1 cellular context compared by ENCODE assay signal in genomic region chr12:107760817-107761501, GRCh38.
A peak's percentile ranks its signal among the peaks of the same experiment; 100 is the strongest.
TF ChIP-seq lines count a peak whose summit lies in the region.

Gene PRDM4, minus strand, starts transcription at chr12:107761137. Its CDS starts 622 bp downstream, at chr12:107760515.

TF ChIP-seq in HepG2, 621 proteins besides CTCF, POLR2A, EP300 and RAD21 (continued from another document and continues in another):
- TF ChIP-seq HMGXB4 (CRISPR knock-in tag; IDR thresholded peaks at IDR 0.05; ENCODE audit: borderline replicate concordance in 1 of 2, low read depth in 1 of 2) (peak; percentile 72 to 74), IKZF4 (CRISPR knock-in tag; IDR thresholded peaks at IDR 0.05; ENCODE audit: borderline replicate concordance, low read depth, not compliant biosample characterization) (peak; percentile 31), ZNF558 (CRISPR knock-in tag; IDR thresholded peaks at IDR 0.05; ENCODE audit: borderline replicate concordance) (no peak; the same call in 1 of the 2 replicates), ZNF513 (CRISPR knock-in tag; conservative IDR thresholded peaks at IDR 0.05) (no peak), U2AF2 (IDR thresholded peaks at IDR 0.05; ENCODE audit: low read depth, low read length) (no peak), ARID3A (IDR thresholded peaks at IDR 0.05; ENCODE audit: low read depth, low read length) (peak; percentile 45; the same call in 1 of the 2 replicates), ZNF577 (CRISPR knock-in tag; IDR thresholded peaks at IDR 0.05; ENCODE audit: borderline replicate concordance, low read depth) (no peak), POLR2AphosphoS5 (IDR thresholded peaks at IDR 0.05; ENCODE audit: low read depth, low read length) (peak; percentile 72; the same call in 1 of the 2 replicates), CREB1 (IDR thresholded peaks at IDR 0.05) (peak; percentile 79; the same call in 1 of the 2 replicates), CREB1 (CRISPR knock-in tag; IDR thresholded peaks at IDR 0.05) (peak; percentile 54; the same call in 1 of the 2 replicates), ZBTB38 (CRISPR knock-in tag; IDR thresholded peaks at IDR 0.05) (peak; percentile 37; the same call in 1 of the 2 replicates), GABPB1 (CRISPR knock-in tag; IDR thresholded peaks at IDR 0.05) (peak; percentile 90), ZNF574 (CRISPR knock-in tag; IDR thresholded peaks at IDR 0.05) (peak; percentile 86), YY1 (IDR thresholded peaks at IDR 0.05; ENCODE audit: insufficient read depth, insufficient replicate concordance, low read depth, low read length) (peak; percentile 79), MED1 (CRISPR knock-in tag; IDR thresholded peaks at IDR 0.05) (0 out of 2 replicates have a peak, but pooled peaks have one; percentile 33), ZNF121 (CRISPR knock-in tag; IDR thresholded peaks at IDR 0.05) (no peak), ZNF142 (CRISPR knock-in tag; IDR thresholded peaks at IDR 0.05) (peak; percentile 90), ZNF883 (CRISPR knock-in tag; IDR thresholded peaks at IDR 0.05; ENCODE audit: not compliant biosample characterization) (peak; percentile 80), ZNF274 (CRISPR knock-in tag; IDR thresholded peaks at IDR 0.05) (peak; percentile 63; the same call in 1 of the 2 replicates), ZNF780A (CRISPR knock-in tag; IDR thresholded peaks at IDR 0.05) (no peak), KLF9 (CRISPR knock-in tag; IDR thresholded peaks at IDR 0.05; ENCODE audit: low read depth) (no peak), RAD51 (IDR thresholded peaks at IDR 0.05; ENCODE audit: borderline replicate concordance) (no peak), ESRRA (CRISPR knock-in tag; IDR thresholded peaks at IDR 0.05; ENCODE audit: low read depth) (0 out of 2 replicates have a peak, but pooled peaks have one; percentile 23), KDM2A (CRISPR knock-in tag; IDR thresholded peaks at IDR 0.05; ENCODE audit: borderline replicate concordance, low read depth) (peak; percentile 51), SRSF4 (IDR thresholded peaks at IDR 0.05; ENCODE audit: low read depth, low read length, poor library complexity, severe bottlenecking) (no peak), PHF5A (CRISPR knock-in tag; IDR thresholded peaks at IDR 0.05; ENCODE audit: low read depth, unreplicated experiment) (peak; percentile 31), MXI1 (IDR thresholded peaks at IDR 0.05; ENCODE audit: borderline replicate concordance, low read depth, low read length) (peak; percentile 89; the same call in 2 of the 3 replicates), ZNF337 (CRISPR knock-in tag; IDR thresholded peaks at IDR 0.05; ENCODE audit: borderline replicate concordance, low read depth) (no peak), NFKB2 (CRISPR knock-in tag; IDR thresholded peaks at IDR 0.05; ENCODE audit: borderline replicate concordance) (peak; percentile 36; the same call in 1 of the 2 replicates), JUN (CRISPR knock-in tag; IDR thresholded peaks at IDR 0.05) (no peak), HNF1A (IDR thresholded peaks at IDR 0.05; ENCODE audit: low read depth) (no peak), HNF1A (CRISPR knock-in tag; IDR thresholded peaks at IDR 0.05; ENCODE audit: borderline replicate concordance) (0 out of 2 replicates have a peak, but pooled peaks have one; percentile 29), ZNF563 (CRISPR knock-in tag; IDR thresholded peaks at IDR 0.05) (peak; percentile 67; the same call in 1 of the 2 replicates), NFIC (IDR thresholded peaks at IDR 0.05; ENCODE audit: low read length) (no peak), ZNF792 (CRISPR knock-in tag; IDR thresholded peaks at IDR 0.05) (0 out of 2 replicates have a peak, but pooled peaks have one; percentile 15), KDM1A (CRISPR knock-in tag; IDR thresholded peaks at IDR 0.05) (0 out of 2 replicates have a peak, but pooled peaks have one; percentile 25), RARA (CRISPR knock-in tag; IDR thresholded peaks at IDR 0.05) (peak; percentile 11; the same call in 1 of the 2 replicates), KLF6 (CRISPR knock-in tag; IDR thresholded peaks at IDR 0.05) (peak; percentile 55; the same call in 1 of the 2 replicates), STAG1 (CRISPR knock-in tag; IDR thresholded peaks at IDR 0.05) (peak; percentile 84), SOX5 (CRISPR knock-in tag; IDR thresholded peaks at IDR 0.05; ENCODE audit: borderline replicate concordance) (0 out of 2 replicates have a peak, but pooled peaks have one; percentile 33), ZFP91 (CRISPR knock-in tag; IDR thresholded peaks at IDR 0.05; ENCODE audit: borderline replicate concordance) (peak; percentile 23; the same call in 1 of the 2 replicates), SIX4 (CRISPR knock-in tag; IDR thresholded peaks at IDR 0.05) (0 out of 2 replicates have a peak, but pooled peaks have one; percentile 10)
